ENCODE assay signal across 9 cellular contexts in genomic region chr6:31813463-31813849, GRCh38. TPM values are rescaled to one million over a fixed set of nuclear protein-coding genes. Genes with fewer than 3 reads are reported as not detected.
DNase-seq lines count a peak whose midpoint lies in the region; ATAC-seq and TF ChIP-seq lines count a peak whose summit lies in the region.
"Had no signal": no experiment of that assay in that cellular context is flagged by ENCODE, and none has a peak within 500 bp of the region (broad histone marks: within the 10 kb centered on the region; RNA-seq: fewer than 3 reads in every experiment).

No MANE protein-coding gene starts in this region.

- no peaks in the 10 kb centered on the region for H3K9me3 Mint-ChIP-seq in activated naive CD8-positive, alpha-beta T cell treated with anti-CD3 and anti-CD28 coated beads, Interleukin-2, amount 50 U/mL, for 24 hours

- H3K4me3 Mint-ChIP-seq in activated naive CD8-positive, alpha-beta T cell treated with anti-CD3 and anti-CD28 coated beads, Interleukin-2, amount 50 U/mL, for 24 hours, result peak overlapping the region; percentile 44

- H3K9ac ChIP-seq in HUES64 (ENCODE audit: low read depth, low read length), result no peak overlapping the region

- 93% methylated on average over 7 of the region's 7 CpGs for WGBS in HUES64
- 95 to 99% (median 97%) methylated on average over 7 of the region's 7 CpGs for WGBS in spleen, 5 donors

- peak overlapping the region; percentile 73 for H3K27ac Mint-ChIP-seq in activated naive CD8-positive, alpha-beta T cell treated with anti-CD3 and anti-CD28 coated beads, Interleukin-2, amount 50 U/mL, for 24 hours

- no peak for ATAC-seq in activated naive CD8-positive, alpha-beta T cell treated with anti-CD3 and anti-CD28 coated beads, Interleukin-2, amount 50 U/mL, for 24 hours
- no peak for ATAC-seq in HG03045 (IDR thresholded peaks at IDR 0.05; ENCODE audit: unreplicated experiment)

- intact Hi-C loops in spleen (cut with DNase I; ENCODE audit: low total_unique reads), result no loop called here

- H3K4me3 ChIP-seq in HUES64 (ENCODE audit: low read length), result peak overlapping the region; percentile 69
- H3K4me3 ChIP-seq in spleen, result peak overlapping the region in 2 of 8 donors; percentile 70 to 87

- H3K4me1 Mint-ChIP-seq in activated naive CD8-positive, alpha-beta T cell treated with anti-CD3 and anti-CD28 coated beads, Interleukin-2, amount 50 U/mL, for 24 hours, result peaks cover 45% of the 10 kb centered on the region

- H3K9me3 ChIP-seq in HUES64 (ENCODE audit: insufficient read depth, low read depth, low read length) (no peaks in the 10 kb centered on the region), spleen (no peaks in the 10 kb centered on the region)

- TF ChIP-seq CTCF in spleen (IDR thresholded peaks at IDR 0.05 in 8 of 11, conservative IDR thresholded peaks at IDR 0.05 in 3 of 11), result no peak
- no peak for TF ChIP-seq CTCF in GM20000 (IDR thresholded peaks at IDR 0.05; ENCODE audit: extremely low read depth, missing control alignments)

- no peak for DNase-seq in activated naive CD8-positive, alpha-beta T cell treated with anti-CD3 and anti-CD28 coated beads, Interleukin-2, amount 50 U/mL, for 24 hours
- DNase-seq in inferior parietal cortex (ENCODE audit: extremely low spot score) (peak; percentile 12), spleen (no peak), GM20000 (ENCODE audit: low spot score) (no peak), NCI-H446 treated with DMSO at 0.1 percent for 48 hours (lab: John Stamatoyannopoulos, UW) (no peak), DMS79 (lab: John Stamatoyannopoulos, UW) (no peak)
- DNase-seq: T-helper 9 cell had no signal

- TF ChIP-seq POLR2A in spleen (IDR thresholded peaks at IDR 0.05), result no peak

- no peaks in the 10 kb centered on the region for H3K27me3 Mint-ChIP-seq in activated naive CD8-positive, alpha-beta T cell treated with anti-CD3 and anti-CD28 coated beads, Interleukin-2, amount 50 U/mL, for 24 hours

- H3K27ac ChIP-seq in HUES64 (ENCODE audit: low read depth, low read length) (no peak overlapping the region), spleen (peak overlapping the region in 7 of 8 donors; percentile 94 to 98 (median 96))

- H3K4me1 ChIP-seq in HUES64 (ENCODE audit: insufficient read depth, low read length) (peaks cover 3% of the 10 kb centered on the region; the same call in 1 of the 2 replicates), spleen (peaks cover 15 to 42% (median 28%) of the 10 kb centered on the region in 6 donors)

- H3K27me3 ChIP-seq in HUES64 (ENCODE audit: insufficient read depth, low read length) (no peaks in the 10 kb centered on the region), spleen (replicated peaks in 1 of 7) (no peaks in the 10 kb centered on the region)

- peaks cover 2% of the 10 kb centered on the region for H3K36me3 Mint-ChIP-seq in activated naive CD8-positive, alpha-beta T cell treated with anti-CD3 and anti-CD28 coated beads, Interleukin-2, amount 50 U/mL, for 24 hours (ENCODE audit: low read depth)

- no peaks in the 10 kb centered on the region for H3K36me3 ChIP-seq in HUES64 (ENCODE audit: insufficient read depth, low read length)
- H3K36me3 ChIP-seq in spleen, result peaks cover 0 to 20% (median 2%) of the 10 kb centered on the region in 6 donors

RNA-seq across cellular contexts. Expression of gene HSPA1L, which starts 1.6 kb away (rescaled TPM):
- 1.1 TPM for polyA plus RNA-seq in HUES64 (2013, experiment 1 of 2)
- 0.95 TPM for polyA plus RNA-seq in HUES64 (2013, experiment 2 of 2)
- total RNA-seq in spleen, result 1 to 10 TPM; 2.6 to 3.7 (median 3.1) TPM
- polyA plus RNA-seq in spleen, result 1 to 10 TPM in 2 of 3 donors, under 1 TPM in 1; 0.93 to 1.9 (median 1.0) TPM

RNA-seq across cellular contexts. Expression of gene HSPA1A, which starts 1.9 kb away (rescaled TPM):
- 27.0 TPM for polyA plus RNA-seq in HUES64 (2013, experiment 1 of 2)
- 29.7 TPM for polyA plus RNA-seq in HUES64 (2013, experiment 2 of 2)
- total RNA-seq in spleen, result 100 to 1,000 TPM in 6 of 7 donors, 10 to 100 TPM in 1; 97.7 to 384 (median 127) TPM
- 10 to 100 TPM; 16.4 to 58.5 (median 27.7) TPM for polyA plus RNA-seq in spleen

RNA-seq across cellular contexts. Expression of gene LSM2, which starts 6.7 kb away (rescaled TPM):
- polyA plus RNA-seq in HUES64 (2013, experiment 1 of 2), result 110 TPM
- polyA plus RNA-seq in HUES64 (2013, experiment 2 of 2), result 114 TPM
- 10 to 100 TPM; 35.9 to 54.4 (median 42.9) TPM for total RNA-seq in spleen
- 10 to 100 TPM; 74.5 to 98.9 (median 80.4) TPM for polyA plus RNA-seq in spleen

RNA-seq across cellular contexts. Expression of gene HSPA1B, which starts 14.1 kb away (rescaled TPM):
- polyA plus RNA-seq in HUES64 (2013, experiment 1 of 2), result 31.2 TPM
- polyA plus RNA-seq in HUES64 (2013, experiment 2 of 2), result 31.6 TPM
- 100 to 1,000 TPM in 1 of 7 donors, 10 to 100 TPM in 6; 40.4 to 372 (median 48.3) TPM for total RNA-seq in spleen
- polyA plus RNA-seq in spleen, result 10 to 100 TPM in 1 of 3 donors, 1 to 10 TPM in 2; 7.4 to 20.6 (median 8.7) TPM

RNA-seq across cellular contexts. Expression of gene VARS1, which starts 17.9 kb away (rescaled TPM):
- 86.0 TPM for polyA plus RNA-seq in HUES64 (2013, experiment 1 of 2)
- 86.9 TPM for polyA plus RNA-seq in HUES64 (2013, experiment 2 of 2)
- 10 to 100 TPM; 32.4 to 97.3 (median 62.5) TPM for total RNA-seq in spleen
- polyA plus RNA-seq in spleen, result 10 to 100 TPM; 31.1 to 49.0 (median 38.3) TPM
